ENCODE assay signal across 8 cellular contexts in genomic region chrX:71365876-71366673, GRCh38. TPM values are rescaled to one million over a fixed set of nuclear protein-coding genes. Genes with fewer than 3 reads are reported as not detected.
DNase-seq lines count a peak whose midpoint lies in the region; ATAC-seq lines count a peak whose summit lies in the region.

Gene TAF1, plus strand, starts transcription at chrX:71366357. Its CDS starts 18 bp downstream, at chrX:71366375.

- ATAC-seq in GM21360 (IDR thresholded peaks at IDR 0.05; ENCODE audit: unreplicated experiment) = peak; percentile 86

- H3K27me3 ChIP-seq in effector memory CD4-positive, alpha-beta T cell (replicated peaks; ENCODE audit: control insufficient read depth, insufficient read depth, low read length, poor library complexity, severe bottlenecking) = no peaks in the 10 kb centered on the region

- peak within 1 kb of the TSS; percentile 63 for H3K4me3 ChIP-seq in effector memory CD4-positive, alpha-beta T cell (ENCODE audit: insufficient read depth, low read depth, low read length, poor library complexity, severe bottlenecking)

- H3K4me1 ChIP-seq in effector memory CD4-positive, alpha-beta T cell (ENCODE audit: control insufficient read depth, insufficient read depth, low read length, poor library complexity, severe bottlenecking) = peaks cover 10% of the 10 kb centered on the region

- peak; percentile 93 for DNase-seq in COLO668 (lab: John Stamatoyannopoulos, UW; ENCODE audit: unreplicated experiment)
- peak; percentile 98 for DNase-seq in HT1080 (ENCODE audit: low read depth)
- peak; percentile 94 for DNase-seq in NOMO-1 treated with DMSO at 0.1 percent for 48 hours (lab: John Stamatoyannopoulos, UW; ENCODE audit: unreplicated experiment)
- peak; percentile 67 to 84 for DNase-seq in activated CD8-positive, alpha-beta memory T cell treated with anti-CD3 and anti-CD28 coated beads for 4 hours (ENCODE audit: low read depth in 2 of 2)
- peak; percentile 84 to 90 (median 87) for DNase-seq in effector memory CD4-positive, alpha-beta T cell
- peak; percentile 98 for DNase-seq in lung microvascular endothelial cell (ENCODE audit: low read depth in 2 of 2)
- peak; percentile 73 to 85 (median 76) for DNase-seq in stimulated activated CD4-positive, alpha-beta T cell treated with anti-CD3 and anti-CD28 coated beads, TNF-alpha, amount 100 ng/mL, for 48 hours (ENCODE audit: low read depth in 3 of 3)

- H3K36me3 ChIP-seq in effector memory CD4-positive, alpha-beta T cell (ENCODE audit: control insufficient read depth, insufficient read depth, low read length) = no peaks in the 10 kb centered on the region

- peak within 1 kb of the TSS; percentile 87 for H3K27ac ChIP-seq in effector memory CD4-positive, alpha-beta T cell (ENCODE audit: insufficient read depth, low read length, poor library complexity, severe bottlenecking)

- no peaks in the 10 kb centered on the region for H3K9me3 ChIP-seq in effector memory CD4-positive, alpha-beta T cell (ENCODE audit: control insufficient read depth, low read length)

RNA-seq across cellular contexts. Expression of gene TAF1, which starts in this region (rescaled TPM):
- total RNA-seq in HT1080 (2014; rRNA removed; shearing (Covaris generic)) = 17.4 and 18.0 TPM in 2 replicates
- polyA plus RNA-seq in HT1080 (2015; cell fraction: cytosol; rRNA removed) = 11.7 and 16.8 TPM in 2 replicates
- 33.6 and 40.6 TPM in 2 replicates for polyA plus RNA-seq in HT1080 (2015; cell fraction: nucleus; rRNA removed)
- 23.8 and 28.4 TPM in 2 replicates for total RNA-seq in lung microvascular endothelial cell

Comparison
In these comparisons a context has a peak if more than half of its experiments do, and no peak if none do; other contexts are left out.
1. Peak in every context shown above with its lines: DNase-seq, ATAC-seq, H3K4me3 ChIP-seq and H3K27ac ChIP-seq.